In the genomic region with DNA sequence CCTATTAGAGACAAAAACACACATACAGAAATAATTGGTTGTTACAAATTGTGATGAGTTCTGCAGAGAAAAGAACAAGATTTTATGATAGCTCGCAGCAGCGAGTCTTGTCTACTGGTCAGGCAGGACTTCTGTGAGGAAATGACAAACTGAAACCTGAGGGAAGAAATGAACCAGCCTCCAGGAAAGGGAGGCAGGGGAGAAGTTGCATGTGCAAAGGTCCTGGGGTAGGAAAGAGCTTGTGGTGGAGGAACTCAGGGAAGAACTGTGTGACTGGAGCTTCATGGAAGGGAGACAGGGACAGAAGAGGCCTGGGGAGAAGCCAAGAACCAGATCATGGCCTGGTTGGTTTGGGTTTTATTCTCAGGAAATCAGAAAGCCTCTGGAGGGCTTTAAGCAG, we compare ENCODE assay signal across 12 cellular contexts. TPM values are rescaled to one million over a fixed set of nuclear protein-coding genes. Genes with fewer than 3 reads are reported as not detected.
DNase-seq lines count a peak whose midpoint lies in the region; ATAC-seq, FAIRE-seq and TF ChIP-seq lines count a peak whose summit lies in the region.
"Had no signal": no experiment of that assay in that cellular context is flagged by ENCODE, and none has a peak within 500 bp of the region (broad histone marks: within the 10 kb centered on the region; RNA-seq: fewer than 3 reads in every experiment).

No MANE protein-coding gene starts in this region.

- H2AFZ ChIP-seq in GM23248, result no peak overlapping the region
- H2AFZ ChIP-seq in keratinocyte (ENCODE audit: control insufficient read depth, low read length), result no peak overlapping the region

- peak overlapping the region; percentile 24 for H3K27ac Mint-ChIP-seq in activated CD4-positive, alpha-beta memory T cell treated with anti-CD3 and anti-CD28 coated beads, Interleukin-2, amount 10 ng/mL, durations not matched to agents 7 days and 5 days

- peak overlapping the region; percentile 93 for H3K4me3 Mint-ChIP-seq in activated CD4-positive, alpha-beta memory T cell treated with anti-CD3 and anti-CD28 coated beads, Interleukin-2, amount 10 ng/mL, durations not matched to agents 7 days and 5 days

- TF ChIP-seq CTCF in A549 (IDR thresholded peaks at IDR 0.05) (no peak), keratinocyte (optimal IDR thresholded peaks at IDR 0.05 in 1 of 3, IDR thresholded peaks at IDR 0.05 in 1 of 3, conservative IDR thresholded peaks at IDR 0.05 in 1 of 3; ENCODE audit: extremely low read depth in 1 of 3, insufficient read depth in 2 of 3, low read length in 3 of 3) (no peak)

- H3K27me3 ChIP-seq in GM23248 (replicated peaks; ENCODE audit: insufficient read depth) (no peaks in the 10 kb centered on the region), keratinocyte (ENCODE audit: control insufficient read depth, extremely low read depth, insufficient read depth, low read length) (no peaks in the 10 kb centered on the region), small intestine (ENCODE audit: control insufficient read depth in 2 of 2, insufficient read depth in 2 of 2, low read length in 2 of 2) (no peaks in the 10 kb centered on the region)

- H3K4me1 ChIP-seq in A549 (peaks cover 12% of the 10 kb centered on the region), GM23248 (ENCODE audit: insufficient read depth) (no peaks in the 10 kb centered on the region), keratinocyte (ENCODE audit: control insufficient read depth, extremely low read depth, insufficient read depth, low read length) (peaks cover 13% of the 10 kb centered on the region), small intestine (ENCODE audit: control insufficient read depth in 2 of 2, insufficient read depth in 1 of 2, low read depth in 1 of 2, low read length in 1 of 2) (no peaks in the 10 kb centered on the region)

- in situ Hi-C loops in GM23248 (cut with MboI), result no loop called here

- H4K20me1 ChIP-seq in GM23248 (ENCODE audit: insufficient read depth) (no peaks in the 10 kb centered on the region), keratinocyte (ENCODE audit: control insufficient read depth, extremely low read depth, insufficient read depth, low read length) (no peaks in the 10 kb centered on the region)

- H3K36me3 Mint-ChIP-seq in activated CD4-positive, alpha-beta memory T cell treated with anti-CD3 and anti-CD28 coated beads, Interleukin-2, amount 10 ng/mL, durations not matched to agents 7 days and 5 days (ENCODE audit: low read depth), result peaks cover 28% of the 10 kb centered on the region

- CTCF ChIA-PET in A549 (lab: Yijun Ruan, JAX), result interaction anchor here (0.7 to 1.9 kb wide), 7 partner anchors 8 to 192 kb away, joined by 3 to 9 read pairs (median 4); no protein-coding TSS in a partner anchor
- CTCF ChIA-PET in activated CD4-positive, alpha-beta memory T cell treated with anti-CD3 and anti-CD28 coated beads, Interleukin-2, amount 10 ng/mL, durations not matched to agents 7 days and 5 days (lab: Charles Lee), result interaction anchor here (0.8 to 1.9 kb wide), 5 partner anchors 10 to 133 kb away, joined by 3 to 5 read pairs (median 4); no protein-coding TSS in a partner anchor

- H3K79me2 ChIP-seq in GM23248 (ENCODE audit: insufficient read depth) (peaks cover 15% of the 10 kb centered on the region), keratinocyte (ENCODE audit: control insufficient read depth, insufficient read depth, low read length) (peaks cover 13% of the 10 kb centered on the region)

- no peaks in the 10 kb centered on the region for H3K9me3 Mint-ChIP-seq in activated CD4-positive, alpha-beta memory T cell treated with anti-CD3 and anti-CD28 coated beads, Interleukin-2, amount 10 ng/mL, durations not matched to agents 7 days and 5 days

- H3F3A ChIP-seq in GM23248 (ENCODE audit: insufficient read depth), result peaks cover 15% of the 10 kb centered on the region

- no peak for ATAC-seq in A549
- no peak for ATAC-seq in GM21447 (IDR thresholded peaks at IDR 0.05; ENCODE audit: unreplicated experiment)

- H3K4me2 ChIP-seq in A549 (peak overlapping the region; percentile 99), GM23248 (ENCODE audit: unreplicated experiment) (peak overlapping the region; percentile 84), keratinocyte (ENCODE audit: control insufficient read depth, extremely low read depth, insufficient read depth, low read depth, low read length) (peak overlapping the region; percentile 95)

- H3K36me3 ChIP-seq in GM23248 (ENCODE audit: low read depth), result peaks cover 10% of the 10 kb centered on the region; the same call in 1 of the 2 replicates
- H3K36me3 ChIP-seq in keratinocyte (ENCODE audit: control insufficient read depth in 2 of 2, extremely low read depth in 1 of 2, insufficient read depth in 2 of 2, low read length in 2 of 2), result peaks cover 28 to 30% of the 10 kb centered on the region in 2 experiments
- H3K36me3 ChIP-seq in small intestine (ENCODE audit: control insufficient read depth in 2 of 2, insufficient read depth in 2 of 2, low read length in 2 of 2), result peaks cover 0 to 2% of the 10 kb centered on the region in 2 donors
- H3K36me3 ChIP-seq: neutrophil had no signal

- H3K27ac ChIP-seq in A549, result no peak overlapping the region
- no peak overlapping the region for H3K27ac ChIP-seq in GM23248
- no peak overlapping the region for H3K27ac ChIP-seq in keratinocyte (ENCODE audit: control insufficient read depth, insufficient read depth, low read length)
- no peak overlapping the region for H3K27ac ChIP-seq in small intestine (ENCODE audit: low read depth in 1 of 2, low read length in 1 of 2)
- H3K27ac ChIP-seq: neutrophil had no signal

- TF ChIP-seq POLR2A in A549 (IDR thresholded peaks at IDR 0.05; ENCODE audit: low read length), result no peak

- TF ChIP-seq RAD21 in A549 (conservative IDR thresholded peaks at IDR 0.05 in 1 of 2, IDR thresholded peaks at IDR 0.05 in 1 of 2), result no peak

- no peaks in the 10 kb centered on the region for H3K9me1 ChIP-seq in keratinocyte (ENCODE audit: control insufficient read depth, extremely low read depth, insufficient read depth, low read length)

- no peak for TF ChIP-seq EP300 in A549 (IDR thresholded peaks at IDR 0.05)

- H3K4me3 ChIP-seq in A549 (peak overlapping the region; percentile 88; the same call in 1 of the 3 replicates), GM23248 (peak overlapping the region; percentile 92; the same call in 1 of the 2 replicates), keratinocyte (ENCODE audit: control insufficient read depth in 2 of 3, extremely low read depth in 1 of 3, insufficient read depth in 2 of 3, low read depth in 1 of 3, low read length in 3 of 3) (no peak overlapping the region), small intestine (ENCODE audit: low read depth in 1 of 2, low read length in 2 of 2) (no peak overlapping the region)

- H3K9me3 ChIP-seq in A549 (no peaks in the 10 kb centered on the region), GM23248 (ENCODE audit: low read depth) (no peaks in the 10 kb centered on the region), keratinocyte (ENCODE audit: control insufficient read depth, low read depth, low read length) (no peaks in the 10 kb centered on the region), small intestine (ENCODE audit: control insufficient read depth, low read depth) (no peaks in the 10 kb centered on the region)
- H3K9me3 ChIP-seq: neutrophil had no signal

- POLR2A ChIA-PET in A549 (lab: Yijun Ruan, JAX), result no interaction called here
- POLR2A ChIA-PET in activated CD4-positive, alpha-beta memory T cell treated with anti-CD3 and anti-CD28 coated beads, Interleukin-2, amount 10 ng/mL, durations not matched to agents 7 days and 5 days (lab: Charles Lee), result interaction anchor here (1.3 to 1.4 kb wide), 2 partner anchors 20 to 22 kb away, joined by 5 to 6 read pairs; no protein-coding TSS in a partner anchor

- no peak for DNase-seq in A549 (ENCODE audit: low read depth in 1 of 2, low spot score in 1 of 2)
- DNase-seq in GM23248, result no peak
- no peak for DNase-seq in activated CD4-positive, alpha-beta memory T cell treated with anti-CD3 and anti-CD28 coated beads, Interleukin-2, amount 10 ng/mL, durations not matched to agents 7 days and 5 days
- DNase-seq in keratinocyte (ENCODE audit: low read depth, low spot score), result no peak
- no peak for DNase-seq in RKO (ENCODE audit: low spot score)
- DNase-seq in small intestine, result no peak
- DNase-seq in globus pallidus (ENCODE audit: low spot score), result no peak
- DNase-seq: activated gamma-delta T cell treated with Interleukin-2 at 50 U/mL for 16 hours had no signal

- dilution Hi-C loops in keratinocyte (cut with MboI; ENCODE audit: extremely low pct_ligation_motif_present, low sequenced_read_pairs), result no loop called here

- H3K9ac ChIP-seq in GM23248, result peak overlapping the region; percentile 93; the same call in 1 of the 2 replicates
- H3K9ac ChIP-seq in keratinocyte (ENCODE audit: control insufficient read depth, extremely low read depth, insufficient read depth, low read length), result no peak overlapping the region

- H3K4me1 Mint-ChIP-seq in activated CD4-positive, alpha-beta memory T cell treated with anti-CD3 and anti-CD28 coated beads, Interleukin-2, amount 10 ng/mL, durations not matched to agents 7 days and 5 days, result peaks cover 30% of the 10 kb centered on the region

- H3K27me3 Mint-ChIP-seq in activated CD4-positive, alpha-beta memory T cell treated with anti-CD3 and anti-CD28 coated beads, Interleukin-2, amount 10 ng/mL, durations not matched to agents 7 days and 5 days, result no peaks in the 10 kb centered on the region

- FAIRE-seq in A549 (lab: Jason Lieb, UNC) (no peak), keratinocyte (lab: Jason Lieb, UNC) (no peak), small intestine (lab: Jason Lieb, UNC) (no peak)
- FAIRE-seq: islet of Langerhans had no signal

- WGBS in A549 (ENCODE audit: missing lambda C conversion rate), result 92% methylated on average over 2 of the region's 2 CpGs
- 89 to 96% methylated on average over 2 of the region's 2 CpGs for WGBS in GM23248 (ENCODE audit: low coverage in 1 of 2, low lambda C conversion rate in 2 of 2, missing lambda C conversion rate in 2 of 2), 2 experiments
- WGBS in small intestine, 3 donors, result 98 to 100% (median 99%) methylated on average over 2 of the region's 2 CpGs

- H3K9me2 ChIP-seq in GM23248 (ENCODE audit: insufficient read depth), result no peaks in the 10 kb centered on the region

RNA-seq across cellular contexts. Expression of gene KLC2, which starts 1.7 kb away (rescaled TPM):
- polyA plus RNA-seq in A549 (2011; rRNA removed) (13.7 and 13.8 TPM in 2 replicates), A549 (2017; fragmentation: RNase III; extraction: RNeasy Plus Mini Kit Qiagen cat#74134 plus additional on column Dnase treatment) (35.1 to 35.8 TPM (median 35.2 TPM) in 3 replicates), GM23248 (2016; fragmentation: Nextera tagmentation; extraction: Ambion mirVana) (17.1 and 19.7 TPM in 2 replicates), keratinocyte (9.3 to 19.1 TPM (median 14.1 TPM) in 3 replicates), small intestine (10 to 100 TPM in 1 of 3 donors, 1 to 10 TPM in 2; 8.4 to 19.3 (median 9.8) TPM)
- 26.6 and 33.5 TPM in 2 replicates for polyA plus RNA-seq in A549 (2012; cell fraction: cytosol; rRNA removed)
- 62.6 and 79.2 TPM in 2 replicates for polyA plus RNA-seq in A549 (2012; cell fraction: nucleus; rRNA removed)
- 23.2 and 30.5 TPM in 2 replicates for polyA minus RNA-seq in A549 (2011; rRNA and poly(A)+ RNA removed)
- total RNA-seq in GM23248 (2014; rRNA removed; shearing (Covaris generic)), result 21.9 and 25.5 TPM in 2 replicates
- total RNA-seq in activated CD4-positive, alpha-beta memory T cell treated with anti-CD3 and anti-CD28 coated beads, Interleukin-2, amount 10 ng/mL, durations not matched to agents 7 days and 5 days, result 10 to 100 TPM; 32.8 to 33.9 TPM
- polyA plus RNA-seq in keratinocyte (2011; ENCODE audit: low read depth), result 46.2 TPM
- polyA plus RNA-seq in keratinocyte (2011; cell fraction: cytosol; rRNA removed), result 6.9 and 16.8 TPM in 2 replicates
- polyA plus RNA-seq in keratinocyte (2011; cell fraction: nucleus; rRNA removed), result 25.7 and 31.7 TPM in 2 replicates
- 13.6 and 32.3 TPM in 2 replicates for polyA plus RNA-seq in keratinocyte (2012; ENCODE audit: low replicate concordance)
- 12.3 to 63.4 TPM (median 14.1 TPM) in 3 replicates for polyA minus RNA-seq in keratinocyte
- polyA minus RNA-seq in keratinocyte (2011; cell fraction: cytosol; rRNA and poly(A)+ RNA removed), result 36.4 TPM
- 20.2 and 20.9 TPM in 2 replicates for polyA minus RNA-seq in keratinocyte (2011; cell fraction: nucleus; rRNA and poly(A)+ RNA removed)

RNA-seq across cellular contexts. Expression of gene RAB1B, which starts 9.2 kb away (rescaled TPM):
- 87.8 and 104 TPM in 2 replicates for polyA plus RNA-seq in A549 (2011; rRNA removed)
- polyA plus RNA-seq in A549 (2012; cell fraction: cytosol; rRNA removed), result 156 and 206 TPM in 2 replicates
- polyA plus RNA-seq in A549 (2012; cell fraction: nucleus; rRNA removed), result 141 and 147 TPM in 2 replicates
- 141 to 149 TPM (median 147 TPM) in 3 replicates for polyA plus RNA-seq in A549 (2017; fragmentation: RNase III; extraction: RNeasy Plus Mini Kit Qiagen cat#74134 plus additional on column Dnase treatment)
- polyA minus RNA-seq in A549 (2011; rRNA and poly(A)+ RNA removed), result 147 and 157 TPM in 2 replicates
- total RNA-seq in GM23248 (2014; rRNA removed; shearing (Covaris generic)), result 146 and 151 TPM in 2 replicates
- 86.7 and 92.1 TPM in 2 replicates for polyA plus RNA-seq in GM23248 (2016; fragmentation: Nextera tagmentation; extraction: Ambion mirVana)
- 100 to 1,000 TPM; 146 to 150 TPM for total RNA-seq in activated CD4-positive, alpha-beta memory T cell treated with anti-CD3 and anti-CD28 coated beads, Interleukin-2, amount 10 ng/mL, durations not matched to agents 7 days and 5 days
- polyA plus RNA-seq in keratinocyte, result 133 to 213 TPM (median 187 TPM) in 3 replicates
- 32.5 TPM for polyA plus RNA-seq in keratinocyte (2011; ENCODE audit: low read depth)
- polyA plus RNA-seq in keratinocyte (2011; cell fraction: cytosol; rRNA removed), result 168 and 252 TPM in 2 replicates
- 97.2 and 127 TPM in 2 replicates for polyA plus RNA-seq in keratinocyte (2011; cell fraction: nucleus; rRNA removed)
- 124 and 188 TPM in 2 replicates for polyA plus RNA-seq in keratinocyte (2012; ENCODE audit: low replicate concordance)
- 180 to 340 TPM (median 274 TPM) in 3 replicates for polyA minus RNA-seq in keratinocyte
- polyA minus RNA-seq in keratinocyte (2011; cell fraction: cytosol; rRNA and poly(A)+ RNA removed), result 317 TPM
- polyA minus RNA-seq in keratinocyte (2011; cell fraction: nucleus; rRNA and poly(A)+ RNA removed), result 40.3 and 43.4 TPM in 2 replicates
- polyA plus RNA-seq in small intestine, result 100 to 1,000 TPM; 176 to 205 (median 182) TPM

RNA-seq across cellular contexts. Expression of gene CNIH2, which starts 18.8 kb away (rescaled TPM):
- 0.95 and 0.98 TPM in 2 replicates for polyA plus RNA-seq in A549 (2011; rRNA removed)
- 2.2 and 2.3 TPM in 2 replicates for polyA plus RNA-seq in A549 (2012; cell fraction: cytosol; rRNA removed)
- 3.6 and 4.4 TPM in 2 replicates for polyA plus RNA-seq in A549 (2012; cell fraction: nucleus; rRNA removed)
- 1.1 to 1.5 TPM (median 1.3 TPM) in 3 replicates for polyA plus RNA-seq in A549 (2017; fragmentation: RNase III; extraction: RNeasy Plus Mini Kit Qiagen cat#74134 plus additional on column Dnase treatment)
- polyA minus RNA-seq in A549 (2011; rRNA and poly(A)+ RNA removed), result 0.34 TPM in 1 of 2 replicates, not detected in the other
- 1.4 TPM in 1 of 2 replicates, not detected in the other for total RNA-seq in GM23248 (2014; rRNA removed; shearing (Covaris generic))
- polyA plus RNA-seq in GM23248 (2016; fragmentation: Nextera tagmentation; extraction: Ambion mirVana), result 0.39 and 0.50 TPM in 2 replicates
- 1 to 10 TPM; 1.9 to 2.1 TPM for total RNA-seq in activated CD4-positive, alpha-beta memory T cell treated with anti-CD3 and anti-CD28 coated beads, Interleukin-2, amount 10 ng/mL, durations not matched to agents 7 days and 5 days
- 0.17 to 0.25 TPM (median 0.18 TPM) in 3 replicates for polyA plus RNA-seq in keratinocyte
- polyA plus RNA-seq in keratinocyte (2011; ENCODE audit: low read depth), result not detected
- polyA plus RNA-seq in keratinocyte (2011; cell fraction: cytosol; rRNA removed), result 0.12 TPM in 2 replicates
- polyA plus RNA-seq in keratinocyte (2011; cell fraction: nucleus; rRNA removed), result 1.0 and 1.4 TPM in 2 replicates
- 1.2 TPM in 1 of 2 replicates, not detected in the other for polyA plus RNA-seq in keratinocyte (2012; ENCODE audit: low replicate concordance)
- polyA minus RNA-seq in keratinocyte, result 0.64 TPM in 1 of 3 replicates, not detected in the others
- not detected for polyA minus RNA-seq in keratinocyte (2011; cell fraction: cytosol; rRNA and poly(A)+ RNA removed)
- polyA minus RNA-seq in keratinocyte (2011; cell fraction: nucleus; rRNA and poly(A)+ RNA removed), result not detected in 2 replicates
- polyA plus RNA-seq in small intestine, result 1 to 10 TPM in 1 of 3 donors, under 1 TPM in 2; 0.81 to 1.1 (median 0.89) TPM
- polyA plus RNA-seq: CD14-positive monocyte had no signal

RNA-seq across cellular contexts. Expression of gene YIF1A, which starts 29.7 kb away (rescaled TPM):
- 99.7 and 132 TPM in 2 replicates for polyA plus RNA-seq in A549 (2011; rRNA removed)
- polyA plus RNA-seq in A549 (2012; cell fraction: cytosol; rRNA removed), result 206 and 244 TPM in 2 replicates
- 215 and 261 TPM in 2 replicates for polyA plus RNA-seq in A549 (2012; cell fraction: nucleus; rRNA removed)
- 79.7 to 91.3 TPM (median 82.0 TPM) in 3 replicates for polyA plus RNA-seq in A549 (2017; fragmentation: RNase III; extraction: RNeasy Plus Mini Kit Qiagen cat#74134 plus additional on column Dnase treatment)
- 167 and 194 TPM in 2 replicates for polyA minus RNA-seq in A549 (2011; rRNA and poly(A)+ RNA removed)
- total RNA-seq in GM23248 (2014; rRNA removed; shearing (Covaris generic)), result 193 and 222 TPM in 2 replicates
- polyA plus RNA-seq in GM23248 (2016; fragmentation: Nextera tagmentation; extraction: Ambion mirVana), result 259 and 284 TPM in 2 replicates
- total RNA-seq in activated CD4-positive, alpha-beta memory T cell treated with anti-CD3 and anti-CD28 coated beads, Interleukin-2, amount 10 ng/mL, durations not matched to agents 7 days and 5 days, result 10 to 100 TPM; 49.5 to 52.5 TPM
- polyA plus RNA-seq in keratinocyte, result 80.3 to 157 TPM (median 87.5 TPM) in 3 replicates
- polyA plus RNA-seq in keratinocyte (2011; ENCODE audit: low read depth), result 14.7 TPM
- 96.1 and 149 TPM in 2 replicates for polyA plus RNA-seq in keratinocyte (2011; cell fraction: cytosol; rRNA removed)
- polyA plus RNA-seq in keratinocyte (2011; cell fraction: nucleus; rRNA removed), result 96.2 and 108 TPM in 2 replicates
- 106 and 137 TPM in 2 replicates for polyA plus RNA-seq in keratinocyte (2012; ENCODE audit: low replicate concordance)
- polyA minus RNA-seq in keratinocyte, result 111 to 173 TPM (median 122 TPM) in 3 replicates
- 246 TPM for polyA minus RNA-seq in keratinocyte (2011; cell fraction: cytosol; rRNA and poly(A)+ RNA removed)
- 43.4 and 45.8 TPM in 2 replicates for polyA minus RNA-seq in keratinocyte (2011; cell fraction: nucleus; rRNA and poly(A)+ RNA removed)
- polyA plus RNA-seq in small intestine, result 100 to 1,000 TPM; 127 to 144 (median 143) TPM

RNA-seq across cellular contexts. Expression of gene TMEM151A, which starts 32.5 kb away (rescaled TPM):
- polyA plus RNA-seq in A549 (2011; rRNA removed) (0.44 and 0.62 TPM in 2 replicates), A549 (2017; fragmentation: RNase III; extraction: RNeasy Plus Mini Kit Qiagen cat#74134 plus additional on column Dnase treatment) (1.3 to 1.8 TPM (median 1.6 TPM) in 3 replicates), GM23248 (2016; fragmentation: Nextera tagmentation; extraction: Ambion mirVana) (0.19 and 0.33 TPM in 2 replicates), keratinocyte (0.05 to 0.18 TPM in 2 of 3 replicates, not detected in the other), small intestine (under 1 TPM in 2 of 3 donors, not detected in 1; 0.54 to 0.91 TPM)
- polyA plus RNA-seq in A549 (2012; cell fraction: cytosol; rRNA removed), result 0.91 and 1.8 TPM in 2 replicates
- 1.8 and 2.3 TPM in 2 replicates for polyA plus RNA-seq in A549 (2012; cell fraction: nucleus; rRNA removed)
- polyA minus RNA-seq in A549 (2011; rRNA and poly(A)+ RNA removed), result 0.79 and 0.92 TPM in 2 replicates
- total RNA-seq in GM23248 (2014; rRNA removed; shearing (Covaris generic)), result 0.54 TPM in 1 of 2 replicates, not detected in the other
- not detected for total RNA-seq in activated CD4-positive, alpha-beta memory T cell treated with anti-CD3 and anti-CD28 coated beads, Interleukin-2, amount 10 ng/mL, durations not matched to agents 7 days and 5 days
- polyA plus RNA-seq in keratinocyte (2011; ENCODE audit: low read depth), result not detected
- polyA plus RNA-seq in keratinocyte (2011; cell fraction: cytosol; rRNA removed), result 0.05 and 0.16 TPM in 2 replicates
- 0.22 and 0.40 TPM in 2 replicates for polyA plus RNA-seq in keratinocyte (2011; cell fraction: nucleus; rRNA removed)
- 0.08 TPM in 1 of 2 replicates, not detected in the other for polyA plus RNA-seq in keratinocyte (2012; ENCODE audit: low replicate concordance)
- 0.23 TPM in 1 of 3 replicates, not detected in the others for polyA minus RNA-seq in keratinocyte
- polyA minus RNA-seq in keratinocyte (2011; cell fraction: cytosol; rRNA and poly(A)+ RNA removed), result not detected
- polyA minus RNA-seq in keratinocyte (2011; cell fraction: nucleus; rRNA and poly(A)+ RNA removed), result 0.31 and 0.32 TPM in 2 replicates
- polyA plus RNA-seq: CD14-positive monocyte had no signal

Comparison
In these comparisons a context has a peak if more than half of its experiments do, and no peak if none do; other contexts are left out.
1. H3K4me3 ChIP-seq: peak in A549 (single experiment) and GM23248 (single experiment); none in keratinocyte (0 of 3) and small intestine (0 of 2).
2. Peak in every context shown above with its lines, with median percentiles within 50 percentile points of each other: H3K4me2 ChIP-seq.